ENCODE assay signal across 10 cellular contexts in the genomic region with DNA sequence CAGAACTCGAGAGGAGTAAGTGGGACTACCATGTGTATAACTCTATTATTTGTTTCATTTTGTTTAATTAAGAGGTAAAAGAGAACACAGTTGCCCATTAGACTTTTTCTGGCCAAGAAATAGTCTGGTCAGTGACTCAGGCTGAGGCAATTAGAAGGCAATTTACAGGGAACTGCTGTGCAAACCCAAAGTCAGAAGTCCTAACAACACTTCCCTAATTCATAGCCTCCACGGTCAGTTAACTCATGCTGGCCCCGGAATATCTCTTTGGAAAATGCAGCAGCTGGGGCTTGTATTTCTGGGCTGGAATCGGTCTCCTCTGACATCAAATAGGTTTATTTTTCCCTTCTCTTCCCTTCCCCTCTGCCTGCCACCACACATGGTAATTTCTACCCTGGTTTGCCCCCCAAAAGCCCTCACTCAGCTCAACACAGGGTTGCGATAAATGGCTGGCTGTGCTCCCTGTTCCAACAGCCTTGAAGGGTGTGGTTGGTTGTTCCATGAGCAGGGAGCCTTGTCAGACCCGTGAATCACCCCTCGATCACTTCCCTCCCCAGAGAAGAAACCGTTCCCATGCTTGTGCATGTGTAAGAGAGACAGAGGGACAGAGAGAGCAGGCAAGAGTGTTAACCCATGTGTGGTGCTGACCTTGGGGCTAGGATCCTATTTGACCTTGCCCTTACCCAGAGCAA. TPM values are rescaled to one million over a fixed set of nuclear protein-coding genes. Genes with fewer than 3 reads are reported as not detected.
DNase-seq lines count a peak whose midpoint lies in the region; ATAC-seq, FAIRE-seq and TF ChIP-seq lines count a peak whose summit lies in the region.
"Had no signal": no experiment of that assay in that cellular context is flagged by ENCODE, and none has a peak within 500 bp of the region (broad histone marks: within the 10 kb centered on the region; RNA-seq: fewer than 3 reads in every experiment).

No MANE protein-coding gene starts in this region.

- no peaks in the 10 kb centered on the region for H3K9me1 ChIP-seq in K562 (ENCODE audit: control insufficient read depth, insufficient read depth, low read length)
- H3K9me1 ChIP-seq in keratinocyte (ENCODE audit: control insufficient read depth, extremely low read depth, insufficient read depth, low read length): peaks cover 8% of the 10 kb centered on the region

- H3K9ac ChIP-seq in K562 (ENCODE audit: insufficient read depth in 1 of 2, low read depth in 2 of 2, low read length in 2 of 2) (no peak overlapping the region), keratinocyte (ENCODE audit: control insufficient read depth, extremely low read depth, insufficient read depth, low read length) (peak overlapping the region; percentile 89), trophoblast cell (ENCODE audit: low read length) (no peak overlapping the region)

- no peak for TF ChIP-seq CTCF in K562 (IDR thresholded peaks at IDR 0.05 in 2 of 3, conservative IDR thresholded peaks at IDR 0.05 in 1 of 3; ENCODE audit: insufficient read depth in 2 of 3, low read depth in 1 of 3, low read length in 3 of 3)
- TF ChIP-seq CTCF in keratinocyte (optimal IDR thresholded peaks at IDR 0.05 in 1 of 3, IDR thresholded peaks at IDR 0.05 in 1 of 3, conservative IDR thresholded peaks at IDR 0.05 in 1 of 3; ENCODE audit: extremely low read depth in 1 of 3, insufficient read depth in 2 of 3, low read length in 3 of 3): no peak
- no peak for TF ChIP-seq CTCF in thyroid gland (IDR thresholded peaks at IDR 0.05)

- H2BK12ac ChIP-seq in trophoblast cell (ENCODE audit: low read length): no peak overlapping the region

- H3K27me3 ChIP-seq in K562 (ENCODE audit: control insufficient read depth in 2 of 2, insufficient read depth in 2 of 2, low read length in 2 of 2): peaks cover 9 to 58% of the 10 kb centered on the region in 2 experiments
- H3K27me3 ChIP-seq in keratinocyte (ENCODE audit: control insufficient read depth, extremely low read depth, insufficient read depth, low read length): no peaks in the 10 kb centered on the region
- no peaks in the 10 kb centered on the region for H3K27me3 ChIP-seq in thyroid gland
- H3K27me3 ChIP-seq in trophoblast cell (ENCODE audit: insufficient read depth, low read length): no peaks in the 10 kb centered on the region

- no peak for FAIRE-seq in K562 (lab: Jason Lieb, UNC)
- FAIRE-seq in keratinocyte (lab: Jason Lieb, UNC): peak; percentile 100

- 0% methylated on average over 4 of the region's 8 CpGs for WGBS in K562 (ENCODE audit: insufficient coverage, low coverage, missing lambda C conversion rate)
- 60 to 73% methylated on average over 8 of the region's 8 CpGs for WGBS in thyroid gland, 2 donors
- WGBS in trophoblast cell (ENCODE audit: extremely low coverage, insufficient coverage, insufficient read length): no CpG with 5 or more reads among the region's 8 CpGs

- H3K79me1 ChIP-seq in trophoblast cell (ENCODE audit: low read length): peaks cover under 1% of the 10 kb centered on the region

- CTCF ChIA-PET in K562 (lab: Yijun Ruan, JAX; ENCODE audit: low intra/inter-chr PET ratio): no interaction called here

- H3K18ac ChIP-seq in trophoblast cell (ENCODE audit: low read length): no peak overlapping the region

- H4K8ac ChIP-seq in trophoblast cell (ENCODE audit: low read depth, low read length): no peak overlapping the region

- no peak overlapping the region for H3K27ac ChIP-seq in K562 (ENCODE audit: extremely low read depth, low read depth, low read length)
- peak overlapping the region; percentile 76 for H3K27ac ChIP-seq in keratinocyte (ENCODE audit: control insufficient read depth, insufficient read depth, low read length)
- peak overlapping the region; percentile 11 to 31 (median 28) for H3K27ac ChIP-seq in thyroid gland
- no peak overlapping the region for H3K27ac ChIP-seq in trophoblast cell (ENCODE audit: low read depth, low read length)

- H3K23ac ChIP-seq in trophoblast cell (ENCODE audit: low read length): no peak overlapping the region

- H2AK5ac ChIP-seq in trophoblast cell (ENCODE audit: low read length): no peak overlapping the region

- H3K4ac ChIP-seq in trophoblast cell (ENCODE audit: low read depth, low read length): no peak overlapping the region

- in situ Hi-C loops in K562 (cut with MboI) (loop anchor here (5.0 to 25.0 kb wide), 2 partner anchors 128 to 263 kb away; no protein-coding TSS in a partner anchor), G401 (cut with HindIII; ENCODE audit: low sequenced_read_pairs) (no loop called here)

- no peaks in the 10 kb centered on the region for H3K9me3 ChIP-seq in K562 (replicated peaks; ENCODE audit: control insufficient read depth, insufficient read depth, low read depth, low read length)
- no peaks in the 10 kb centered on the region for H3K9me3 ChIP-seq in keratinocyte (ENCODE audit: control insufficient read depth, low read depth, low read length)
- no peaks in the 10 kb centered on the region for H3K9me3 ChIP-seq in thyroid gland
- no peaks in the 10 kb centered on the region for H3K9me3 ChIP-seq in trophoblast cell (ENCODE audit: insufficient read depth, low read depth, low read length)

- POLR2A ChIA-PET in K562 (lab: Yijun Ruan, JAX): no interaction called here

- no peak overlapping the region for H2BK120ac ChIP-seq in trophoblast cell (ENCODE audit: insufficient read depth, low read length, poor library complexity)

- H3K79me2 ChIP-seq in K562 (ENCODE audit: control insufficient read depth, insufficient read depth, low read length): no peaks in the 10 kb centered on the region
- H3K79me2 ChIP-seq in keratinocyte (ENCODE audit: control insufficient read depth, insufficient read depth, low read length): peaks cover 99% of the 10 kb centered on the region
- no peaks in the 10 kb centered on the region for H3K79me2 ChIP-seq in trophoblast cell (ENCODE audit: control insufficient read depth, insufficient read depth, low read length, poor library complexity)

- no peak for TF ChIP-seq RAD21 in K562 (CRISPR knock-in tag; conservative IDR thresholded peaks at IDR 0.05 in 1 of 2, IDR thresholded peaks at IDR 0.05 in 1 of 2)

- no peak overlapping the region for H3K4me3 ChIP-seq in K562
- H3K4me3 ChIP-seq in keratinocyte (ENCODE audit: control insufficient read depth in 2 of 3, extremely low read depth in 1 of 3, insufficient read depth in 2 of 3, low read depth in 1 of 3, low read length in 3 of 3): peak overlapping the region in 2 of 3 experiments; percentile 9 to 13
- no peak overlapping the region for H3K4me3 ChIP-seq in thyroid gland (replicated peaks in 1 of 3)
- no peak overlapping the region for H3K4me3 ChIP-seq in trophoblast cell (ENCODE audit: low read depth, low read length)

- TF ChIP-seq POLR2A in K562 (conservative IDR thresholded peaks at IDR 0.05): no peak
- TF ChIP-seq POLR2A in thyroid gland (IDR thresholded peaks at IDR 0.05): no peak

- H4K20me1 ChIP-seq in K562 (replicated peaks; ENCODE audit: control insufficient read depth, insufficient read depth, low read length) (no peaks in the 10 kb centered on the region), keratinocyte (ENCODE audit: control insufficient read depth, extremely low read depth, insufficient read depth, low read length) (peaks cover 6% of the 10 kb centered on the region)

- no peak overlapping the region for H2BK5ac ChIP-seq in trophoblast cell (ENCODE audit: low read depth, low read length, poor library complexity)

- H3K4me2 ChIP-seq in K562 (ENCODE audit: insufficient read depth, low read length): no peak overlapping the region
- H3K4me2 ChIP-seq in keratinocyte (ENCODE audit: control insufficient read depth, extremely low read depth, insufficient read depth, low read depth, low read length): peak overlapping the region; percentile 99
- no peak overlapping the region for H3K4me2 ChIP-seq in trophoblast cell (ENCODE audit: low read length)

- dilution Hi-C loops in keratinocyte (cut with MboI; ENCODE audit: extremely low pct_ligation_motif_present, low sequenced_read_pairs): no loop called here

- TF ChIP-seq EP300 in K562 (IDR thresholded peaks at IDR 0.05; ENCODE audit: low read length): no peak

- BruUV-seq in K562 (replicated peaks; lab: Mats Ljungman, UMichigan): no TSS peak

- no peak for ATAC-seq in K562
- no peak for ATAC-seq in GM21381 (IDR thresholded peaks at IDR 0.05; ENCODE audit: unreplicated experiment)
- ATAC-seq in GM18511 (IDR thresholded peaks at IDR 0.05; ENCODE audit: unreplicated experiment): no peak

- H4K12ac ChIP-seq in trophoblast cell (ENCODE audit: low read depth, low read length): no peak overlapping the region

- H2AFZ ChIP-seq in K562 (ENCODE audit: low read depth, low read length): no peak overlapping the region
- H2AFZ ChIP-seq in keratinocyte (ENCODE audit: control insufficient read depth, low read length): no peak overlapping the region
- H2AFZ ChIP-seq in trophoblast cell (ENCODE audit: insufficient read depth, low read length, poor library complexity): no peak overlapping the region

- intact Hi-C loops in K562 (cut with micrococcal nuclease): no loop called here
- intact Hi-C loops in thyroid gland (cut with DNase I): no loop called here

- DNase-seq in LHCN-M2 (ENCODE audit: low read depth) (peak; percentile 97), K562 (ENCODE audit: extremely low read depth in 1 of 4, low spot score in 3 of 4) (no peak), keratinocyte (ENCODE audit: low read depth, low spot score) (no peak), thyroid gland (no peak), G401 (ENCODE audit: low spot score) (no peak), trophoblast cell (no peak)
- DNase-seq: activated effector memory CD4-positive, alpha-beta T cell treated with Interleukin-2 at 50 U/mL for 16 hours; SHP77 had no signal

- H4K91ac ChIP-seq in trophoblast cell (ENCODE audit: low read depth, low read length): no peak overlapping the region

- no peak overlapping the region for H3K14ac ChIP-seq in trophoblast cell (ENCODE audit: low read length)

- H3K4me1 ChIP-seq in K562 (replicated peaks in 1 of 2; ENCODE audit: control insufficient read depth in 2 of 2, insufficient read depth in 2 of 2, low read length in 2 of 2) (peaks cover 0 to 6% of the 10 kb centered on the region in 2 experiments; a peak in 1 of 5 replicates), keratinocyte (ENCODE audit: control insufficient read depth, extremely low read depth, insufficient read depth, low read length) (peaks cover 67% of the 10 kb centered on the region), thyroid gland (peaks cover 0 to 45% of the 10 kb centered on the region in 2 donors), trophoblast cell (ENCODE audit: control insufficient read depth in 1 of 2, insufficient read depth in 2 of 2, low read length in 2 of 2) (peaks cover 5 to 8% of the 10 kb centered on the region in 2 experiments)

- no peaks in the 10 kb centered on the region for H3K36me3 ChIP-seq in K562 (ENCODE audit: control insufficient read depth, insufficient read depth, low read length)
- peaks cover 20 to 61% of the 10 kb centered on the region in 2 experiments for H3K36me3 ChIP-seq in keratinocyte (ENCODE audit: control insufficient read depth in 2 of 2, extremely low read depth in 1 of 2, insufficient read depth in 2 of 2, low read length in 2 of 2)
- no peaks in the 10 kb centered on the region for H3K36me3 ChIP-seq in thyroid gland
- no peaks in the 10 kb centered on the region for H3K36me3 ChIP-seq in trophoblast cell (ENCODE audit: control insufficient read depth in 1 of 2, insufficient read depth in 2 of 2, low read length in 2 of 2)

RNA-seq across cellular contexts. Expression of a gene that starts 5.3 kb away (rescaled TPM):
- total RNA-seq in LHCN-M2 (2014; rRNA removed) (12.8 and 18.4 TPM in 2 replicates), K562 (2014; rRNA removed) (1.9 and 2.0 TPM in 2 replicates), K562 (2014; rRNA removed; fragmentation: Illumina TruSeq; extraction: Trizol) (2.2 and 2.4 TPM in 2 replicates), K562 (2015; rRNA removed; fragmentation: Illumina TruSeq; extraction: Trizol) (2.5 and 2.6 TPM in 2 replicates), K562 (2021) (8.5 and 9.3 TPM in 2 replicates), thyroid gland (10 to 100 TPM in 2 of 4 donors, 1 to 10 TPM in 2; 9.4 to 20.6 (median 11.2) TPM)
- 21.1 TPM for polyA plus RNA-seq in LHCN-M2 (2012)
- 4.2 and 10.4 TPM in 2 replicates for total RNA-seq in K562 (2011; cell fraction: chromatin; rRNA removed; ENCODE audit: low replicate concordance)
- 3.7 and 4.5 TPM in 2 replicates for total RNA-seq in K562 (2011; cell fraction: nucleolus; rRNA removed)
- total RNA-seq in K562 (2011; cell fraction: nucleoplasm; rRNA removed): 4.0 and 5.2 TPM in 2 replicates
- polyA plus RNA-seq in K562 (2011; rRNA removed) (2.5 and 3.5 TPM in 2 replicates), K562 (2014; fragmentation: Illumina TruSeq; extraction: Trizol) (4.0 and 5.1 TPM in 2 replicates), K562 (2014; fragmentation: Nextera tagmentation; extraction: Ambion mirVana) (under 1 TPM; 0.41 to 0.59 TPM), K562 (2014; rRNA removed) (3.0 and 3.4 TPM in 2 replicates), keratinocyte (31.0 to 56.6 TPM (median 33.9 TPM) in 3 replicates)
- 2.6 and 4.5 TPM in 2 replicates for polyA plus RNA-seq in K562 (2011; cell fraction: cytosol; rRNA removed)
- polyA plus RNA-seq in K562 (2011; cell fraction: nucleus; rRNA removed): 4.5 and 9.1 TPM in 2 replicates
- 3.1 and 4.1 TPM in 2 replicates for polyA plus RNA-seq in K562 (2012)
- polyA minus RNA-seq in K562 (2011; rRNA and poly(A)+ RNA removed): 2.8 and 4.2 TPM in 2 replicates
- 5.8 and 7.3 TPM in 2 replicates for polyA minus RNA-seq in K562 (2011; cell fraction: cytosol; rRNA and poly(A)+ RNA removed)
- polyA minus RNA-seq in K562 (2011; cell fraction: nucleus; rRNA and poly(A)+ RNA removed): 2.2 and 2.8 TPM in 2 replicates
- 22.4 TPM for polyA plus RNA-seq in keratinocyte (2011; ENCODE audit: low read depth)
- polyA plus RNA-seq in keratinocyte (2011; cell fraction: cytosol; rRNA removed): 32.2 and 35.6 TPM in 2 replicates
- polyA plus RNA-seq in keratinocyte (2011; cell fraction: nucleus; rRNA removed): 116 and 136 TPM in 2 replicates
- 46.1 and 73.7 TPM in 2 replicates for polyA plus RNA-seq in keratinocyte (2012; ENCODE audit: low replicate concordance)
- 46.4 to 127 TPM (median 59.1 TPM) in 3 replicates for polyA minus RNA-seq in keratinocyte
- polyA minus RNA-seq in keratinocyte (2011; cell fraction: cytosol; rRNA and poly(A)+ RNA removed): 63.7 TPM
- polyA minus RNA-seq in keratinocyte (2011; cell fraction: nucleus; rRNA and poly(A)+ RNA removed): 88.9 and 140 TPM in 2 replicates
- total RNA-seq in G401 (2014; rRNA removed; shearing (Covaris generic)): 11.0 and 19.1 TPM in 2 replicates
- 8.3 and 8.6 TPM in 2 replicates for polyA plus RNA-seq in trophoblast cell (2013)

Comparison
In these comparisons a context has a peak if more than half of its experiments do, and no peak if none do; other contexts are left out.
1. H3K27ac ChIP-seq: peak in keratinocyte (single experiment) and thyroid gland (3 of 3); none in K562 (single experiment) and trophoblast cell (single experiment).
2. H3K4me3 ChIP-seq: peak in keratinocyte (2 of 3); none in K562 (single experiment), thyroid gland (0 of 3) and trophoblast cell (single experiment).